ENCODE assay signal across 22 cellular contexts in genomic region chr7:46685051-46685450, GRCh38.
DNase-seq lines count a peak whose midpoint lies in the region; ATAC-seq, FAIRE-seq and TF ChIP-seq lines count a peak whose summit lies in the region.
"Had no signal": no experiment of that assay in that cellular context is flagged by ENCODE, and none has a peak within 500 bp of the region (broad histone marks: within the 10 kb centered on the region; RNA-seq: fewer than 3 reads in every experiment).

No MANE protein-coding gene starts in this region.

- dilution Hi-C loops in keratinocyte (cut with MboI; ENCODE audit: extremely low pct_ligation_motif_present, low sequenced_read_pairs) = no loop called here

- no peaks in the 10 kb centered on the region for H3K4me1 ChIP-seq in BE2C
- no peaks in the 10 kb centered on the region for H3K4me1 ChIP-seq in keratinocyte (ENCODE audit: control insufficient read depth, extremely low read depth, insufficient read depth, low read length)
- no peaks in the 10 kb centered on the region for H3K4me1 ChIP-seq in breast epithelium
- H3K4me1 ChIP-seq: upper lobe of right lung had no signal

- H3K9me3 ChIP-seq in BE2C (no peaks in the 10 kb centered on the region), keratinocyte (ENCODE audit: control insufficient read depth, low read depth, low read length) (no peaks in the 10 kb centered on the region), breast epithelium (no peaks in the 10 kb centered on the region)
- H3K9me3 ChIP-seq: sigmoid colon, upper lobe of right lung had no signal

- ATAC-seq in HG03139 (IDR thresholded peaks at IDR 0.05; ENCODE audit: unreplicated experiment) (no peak), sciatic nerve (no peak)
- ATAC-seq: activated CD8-positive, alpha-beta T cell treated with anti-CD3 and anti-CD28 coated beads, Interleukin-2, amount 10 ng/mL, durations not matched to agents 7 days and 5 days; CD8-positive, alpha-beta T cell; left ventricle myocardium superior; stimulated activated naive CD8-positive, alpha-beta T cell treated with anti-CD3 and anti-CD28 coated beads, Interleukin-15, amount 100 ng/mL, for 72 hours; upper lobe of right lung had no signal

- no peak overlapping the region for H3K9ac ChIP-seq in keratinocyte (ENCODE audit: control insufficient read depth, extremely low read depth, insufficient read depth, low read length)

- H3K4me2 ChIP-seq in keratinocyte (ENCODE audit: control insufficient read depth, extremely low read depth, insufficient read depth, low read depth, low read length) = no peak overlapping the region

- FAIRE-seq in keratinocyte (lab: Jason Lieb, UNC) = peak; percentile 5

- H3K27ac ChIP-seq in VCaP (no peak overlapping the region), keratinocyte (ENCODE audit: control insufficient read depth, insufficient read depth, low read length) (no peak overlapping the region), breast epithelium (no peak overlapping the region)
- H3K27ac ChIP-seq: sigmoid colon, upper lobe of right lung had no signal

- H3K9me1 ChIP-seq in keratinocyte (ENCODE audit: control insufficient read depth, extremely low read depth, insufficient read depth, low read length) = no peaks in the 10 kb centered on the region

- H3K36me3 ChIP-seq in BE2C = no peaks in the 10 kb centered on the region
- no peaks in the 10 kb centered on the region for H3K36me3 ChIP-seq in keratinocyte (ENCODE audit: control insufficient read depth in 2 of 2, extremely low read depth in 1 of 2, insufficient read depth in 2 of 2, low read length in 2 of 2)
- no peaks in the 10 kb centered on the region for H3K36me3 ChIP-seq in breast epithelium
- H3K36me3 ChIP-seq: sigmoid colon, upper lobe of right lung had no signal

- H4K20me1 ChIP-seq in keratinocyte (ENCODE audit: control insufficient read depth, extremely low read depth, insufficient read depth, low read length) = no peaks in the 10 kb centered on the region

- H3K4me3 ChIP-seq in BE2C (ENCODE audit: low read depth, low read length) (no peak overlapping the region), keratinocyte (ENCODE audit: control insufficient read depth in 2 of 3, extremely low read depth in 1 of 3, insufficient read depth in 2 of 3, low read depth in 1 of 3, low read length in 3 of 3) (no peak overlapping the region), breast epithelium (no peak overlapping the region)
- H3K4me3 ChIP-seq: sigmoid colon, upper lobe of right lung had no signal

- intact Hi-C loops in breast epithelium (cut with DNase I; ENCODE audit: low total_unique reads) (no loop called here), sciatic nerve (cut with DNase I) (no loop called here)

- H3K79me2 ChIP-seq in keratinocyte (ENCODE audit: control insufficient read depth, insufficient read depth, low read length) = no peaks in the 10 kb centered on the region

- no peak for TF ChIP-seq POLR2A in breast epithelium (IDR thresholded peaks at IDR 0.05)

- peak; percentile 41 for TF ChIP-seq CTCF in BE2C (IDR thresholded peaks at IDR 0.05; ENCODE audit: low read depth, low read length)
- TF ChIP-seq CTCF in VCaP (conservative IDR thresholded peaks at IDR 0.05) = peak; percentile 40
- TF ChIP-seq CTCF in keratinocyte (optimal IDR thresholded peaks at IDR 0.05 in 1 of 3, IDR thresholded peaks at IDR 0.05 in 1 of 3, conservative IDR thresholded peaks at IDR 0.05 in 1 of 3; ENCODE audit: extremely low read depth in 1 of 3, insufficient read depth in 2 of 3, low read length in 3 of 3) = peak in 1 of 3 experiments; percentile 39
- no peak for TF ChIP-seq CTCF in breast epithelium (IDR thresholded peaks at IDR 0.05)

- H2AFZ ChIP-seq in keratinocyte (ENCODE audit: control insufficient read depth, low read length) = no peak overlapping the region

- DNase-seq in BE2C (no peak), HT-29 (ENCODE audit: low spot score) (peak; percentile 16), keratinocyte (ENCODE audit: low read depth, low spot score) (no peak), breast epithelium (ENCODE audit: low spot score in 2 of 2) (no peak), sciatic nerve (ENCODE audit: low spot score) (no peak)
- DNase-seq in stimulated activated CD4-positive, alpha-beta T cell treated with anti-CD3 and anti-CD28 coated beads, Interleukin-12 subunit alpha, Interleukin-12 subunit beta, amount 100 ng/mL, for 4 hours = no peak
- DNase-seq: activated B cell treated with CpG ODN at 0.5 μM for 24 hours; activated CD8-positive, alpha-beta T cell treated with anti-CD3 and anti-CD28 coated beads, Interleukin-2, amount 10 ng/mL, durations not matched to agents 7 days and 5 days; activated T-cell treated with anti-CD3 and anti-CD28 coated beads, Interleukin-2, amount 50 U/mL, for 48 hours; CD8-positive, alpha-beta T cell; left ventricle myocardium superior; NCI-H1436 treated with DMSO at 0.1 percent for 48 hours; NCI-H226; NK-92 treated with Interleukin-12 subunit alpha and Interleukin-12 subunit beta, amount 100 ng/mL, for 24 hours; occipital lobe; Right ventricle myocardium superior; sigmoid colon; stimulated activated CD4-positive, alpha-beta T cell treated with anti-CD3 and anti-CD28 coated beads, Interleukin-2, amount 100 ng/mL, for 24 hours; stimulated activated naive CD8-positive, alpha-beta T cell treated with anti-CD3 and anti-CD28 coated beads, Interleukin-15, amount 100 ng/mL, for 72 hours; upper lobe of right lung had no signal

- H3K27me3 ChIP-seq in BE2C (no peaks in the 10 kb centered on the region), keratinocyte (ENCODE audit: control insufficient read depth, extremely low read depth, insufficient read depth, low read length) (no peaks in the 10 kb centered on the region), breast epithelium (no peaks in the 10 kb centered on the region)
- H3K27me3 ChIP-seq: sigmoid colon, upper lobe of right lung had no signal

Comparison
In these comparisons a context has a peak if more than half of its experiments do, and no peak if none do; other contexts are left out.
1. CTCF ChIP-seq: peak in BE2C (single experiment) and VCaP (single experiment); none in breast epithelium (0 of 3).